Comparison of ENCODE assay signal across 26 cellular contexts in genomic region chr14:102346645-102347044, GRCh38.
"Had no signal": no experiment of that assay in that cellular context is flagged by ENCODE, and none has a peak within 500 bp of the region (broad histone marks: within the 10 kb centered on the region; RNA-seq: fewer than 3 reads in every experiment).

No MANE protein-coding gene starts in this region.

- H3K27me3 Mint-ChIP-seq: naive B cell; natural killer cell treated with Interleukin-12 subunit alpha and Interleukin-12 subunit beta and Interleukin-15 and Interleukin-18, amount 100 ng/mL, for 72 hours; progenitor cell of endocrine pancreas; stimulated activated naive B cell treated with anti-CD40 and anti-IgM and Interleukin-4, amounts not matched to agents 10 μg/mL and 1 μg/mL and 100 μg/mL, for 72 hours; type B pancreatic cell had no signal

- H3K9me3 Mint-ChIP-seq: naive B cell; natural killer cell treated with Interleukin-12 subunit alpha and Interleukin-12 subunit beta and Interleukin-15 and Interleukin-18, amount 100 ng/mL, for 72 hours; stimulated activated naive B cell treated with anti-CD40 and anti-IgM and Interleukin-4, amounts not matched to agents 10 μg/mL and 1 μg/mL and 100 μg/mL, for 72 hours; type B pancreatic cell had no signal

- H3K27me3 ChIP-seq: left lung, ovary, stomach, suprapubic skin, tibial nerve, uterus had no signal

- DNase-seq: hippocampal formation; kidney glomerular epithelial cell; left colon; left lung; lower lobe of right lung; mammary epithelial cell; mesenchymal stem cell; naive B cell; ovary; retina; right cardiac atrium; stimulated activated CD4-positive, alpha-beta T cell treated with anti-CD3 and anti-CD28 coated beads, Interleukin-12 subunit alpha, Interleukin-12 subunit beta, amount 100 ng/mL, for 4 hours; stimulated activated CD4-positive, alpha-beta T cell treated with anti-CD3 and anti-CD28 coated beads, Interleukin-15, amount 100 ng/mL, for 24 hours; stimulated activated CD4-positive, alpha-beta T cell treated with anti-CD3 and anti-CD28 coated beads, Interleukin-2, amount 100 ng/mL, for 24 hours; stimulated activated CD4-positive, alpha-beta T cell treated with anti-CD3 and anti-CD28 coated beads, Interleukin-4, amount 100 ng/mL, for 1 hour; stimulated activated naive B cell treated with anti-CD40 and anti-IgM and Interleukin-4, amounts not matched to agents 10 μg/mL and 1 μg/mL and 100 μg/mL, for 72 hours; stimulated activated naive CD8-positive, alpha-beta T cell treated with anti-CD3 and anti-CD28 coated beads, Interleukin-15, Interleukin-2, amounts not matched to agents 100 U/mL and 50 U/mL, for 24 hours; stomach; uterus had no signal

- H3K4me1 Mint-ChIP-seq: naive B cell had no signal

- H3K27ac ChIP-seq: left lung, lower lobe of right lung, ovary, skin epidermis, stomach, suprapubic skin, tibial nerve, uterus had no signal

- ATAC-seq: left colon; left lung; lower lobe of right lung; natural killer cell treated with Interleukin-12 subunit alpha and Interleukin-12 subunit beta and Interleukin-15 and Interleukin-18, amount 100 ng/mL, for 72 hours; right cardiac atrium; sciatic nerve; stimulated activated naive B cell treated with anti-CD40 and anti-IgM and Interleukin-4, amounts not matched to agents 10 μg/mL and 1 μg/mL and 100 μg/mL, for 72 hours; stimulated activated naive CD8-positive, alpha-beta T cell treated with anti-CD3 and anti-CD28 coated beads, Interleukin-15, Interleukin-2, amounts not matched to agents 100 U/mL and 50 U/mL, for 24 hours had no signal

- H3K27ac Mint-ChIP-seq: natural killer cell treated with Interleukin-12 subunit alpha and Interleukin-12 subunit beta and Interleukin-15 and Interleukin-18, amount 100 ng/mL, for 72 hours; progenitor cell of endocrine pancreas; stimulated activated naive B cell treated with anti-CD40 and anti-IgM and Interleukin-4, amounts not matched to agents 10 μg/mL and 1 μg/mL and 100 μg/mL, for 72 hours; type B pancreatic cell had no signal

- H3K9me3 ChIP-seq: left lung, lower lobe of right lung, ovary, stomach, suprapubic skin, tibial nerve, uterus had no signal

- H3K4me3 Mint-ChIP-seq: naive B cell; natural killer cell treated with Interleukin-12 subunit alpha and Interleukin-12 subunit beta and Interleukin-15 and Interleukin-18, amount 100 ng/mL, for 72 hours; stimulated activated naive B cell treated with anti-CD40 and anti-IgM and Interleukin-4, amounts not matched to agents 10 μg/mL and 1 μg/mL and 100 μg/mL, for 72 hours; type B pancreatic cell had no signal

- H3K4me1 ChIP-seq: uterus had no signal

- H3K36me3 ChIP-seq: ovary, uterus had no signal

- H3K4me3 ChIP-seq: left lung, lower lobe of right lung, ovary, skin epidermis, stomach, suprapubic skin, tibial nerve, uterus had no signal
